In the genomic region with DNA sequence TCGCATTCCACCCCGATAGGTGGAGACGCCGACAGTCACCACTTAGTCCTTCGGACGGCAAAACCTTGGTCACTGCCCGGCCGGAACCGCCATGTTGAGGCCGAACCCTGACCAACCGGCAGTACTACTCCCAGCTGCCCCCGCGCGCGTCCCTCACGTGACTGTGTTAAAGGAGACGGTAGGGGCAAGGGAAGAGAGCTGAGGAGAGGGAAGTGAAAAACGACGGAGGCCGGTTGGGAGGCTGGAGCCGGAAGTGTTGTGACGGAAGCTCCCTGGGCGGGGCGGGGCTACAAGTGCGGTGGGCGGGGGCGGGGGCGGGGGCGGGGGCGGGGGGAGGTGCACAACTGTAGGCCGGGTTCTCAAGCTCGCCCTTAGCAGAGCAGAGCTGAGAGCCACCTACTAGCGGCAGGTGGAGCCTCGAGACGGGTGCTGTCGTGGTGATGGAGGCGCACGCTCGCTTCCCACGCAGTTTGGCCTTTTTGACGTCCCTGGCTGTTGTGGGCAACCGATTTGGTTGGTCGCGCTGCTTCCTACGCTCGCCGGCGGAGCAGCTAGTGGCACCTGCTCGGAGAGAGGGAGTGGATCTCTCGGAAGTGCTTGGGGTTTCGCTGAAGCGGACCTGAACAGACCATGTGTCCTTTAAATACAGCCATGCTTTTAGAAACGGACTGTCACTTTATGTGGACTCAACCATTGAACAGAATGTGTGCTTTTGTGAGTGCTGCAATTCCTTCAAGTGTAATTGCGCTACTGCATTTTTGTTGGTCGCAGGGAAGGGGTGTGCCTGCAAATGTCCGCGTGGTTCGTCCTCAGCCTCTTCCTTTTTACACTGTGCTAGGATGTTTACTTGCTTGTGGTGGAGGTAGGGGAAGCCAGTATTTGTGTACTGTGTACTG, we compare ENCODE assay signal across 1 cellular context.
TF ChIP-seq lines count a peak whose summit lies in the region.

A gene with protein sequence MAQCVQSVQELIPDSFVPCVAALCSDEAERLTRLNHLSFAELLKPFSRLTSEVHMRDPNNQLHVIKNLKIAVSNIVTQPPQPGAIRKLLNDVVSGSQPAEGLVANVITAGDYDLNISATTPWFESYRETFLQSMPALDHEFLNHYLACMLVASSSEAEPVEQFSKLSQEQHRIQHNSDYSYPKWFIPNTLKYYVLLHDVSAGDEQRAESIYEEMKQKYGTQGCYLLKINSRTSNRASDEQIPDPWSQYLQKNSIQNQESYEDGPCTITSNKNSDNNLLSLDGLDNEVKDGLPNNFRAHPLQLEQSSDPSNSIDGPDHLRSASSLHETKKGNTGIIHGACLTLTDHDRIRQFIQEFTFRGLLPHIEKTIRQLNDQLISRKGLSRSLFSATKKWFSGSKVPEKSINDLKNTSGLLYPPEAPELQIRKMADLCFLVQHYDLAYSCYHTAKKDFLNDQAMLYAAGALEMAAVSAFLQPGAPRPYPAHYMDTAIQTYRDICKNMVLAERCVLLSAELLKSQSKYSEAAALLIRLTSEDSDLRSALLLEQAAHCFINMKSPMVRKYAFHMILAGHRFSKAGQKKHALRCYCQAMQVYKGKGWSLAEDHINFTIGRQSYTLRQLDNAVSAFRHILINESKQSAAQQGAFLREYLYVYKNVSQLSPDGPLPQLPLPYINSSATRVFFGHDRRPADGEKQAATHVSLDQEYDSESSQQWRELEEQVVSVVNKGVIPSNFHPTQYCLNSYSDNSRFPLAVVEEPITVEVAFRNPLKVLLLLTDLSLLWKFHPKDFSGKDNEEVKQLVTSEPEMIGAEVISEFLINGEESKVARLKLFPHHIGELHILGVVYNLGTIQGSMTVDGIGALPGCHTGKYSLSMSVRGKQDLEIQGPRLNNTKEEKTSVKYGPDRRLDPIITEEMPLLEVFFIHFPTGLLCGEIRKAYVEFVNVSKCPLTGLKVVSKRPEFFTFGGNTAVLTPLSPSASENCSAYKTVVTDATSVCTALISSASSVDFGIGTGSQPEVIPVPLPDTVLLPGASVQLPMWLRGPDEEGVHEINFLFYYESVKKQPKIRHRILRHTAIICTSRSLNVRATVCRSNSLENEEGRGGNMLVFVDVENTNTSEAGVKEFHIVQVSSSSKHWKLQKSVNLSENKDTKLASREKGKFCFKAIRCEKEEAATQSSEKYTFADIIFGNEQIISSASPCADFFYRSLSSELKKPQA (N-terminal part only) (minus strand): TSS at position 130 of the 896 bp plus-strand sequence. CDS start 364 bp downstream, outside the sequence.

TF ChIP-seq in GM12878, 131 proteins besides CTCF, POLR2A, EP300 and RAD21 (continues in another document):
- TF ChIP-seq, protein P1, sequence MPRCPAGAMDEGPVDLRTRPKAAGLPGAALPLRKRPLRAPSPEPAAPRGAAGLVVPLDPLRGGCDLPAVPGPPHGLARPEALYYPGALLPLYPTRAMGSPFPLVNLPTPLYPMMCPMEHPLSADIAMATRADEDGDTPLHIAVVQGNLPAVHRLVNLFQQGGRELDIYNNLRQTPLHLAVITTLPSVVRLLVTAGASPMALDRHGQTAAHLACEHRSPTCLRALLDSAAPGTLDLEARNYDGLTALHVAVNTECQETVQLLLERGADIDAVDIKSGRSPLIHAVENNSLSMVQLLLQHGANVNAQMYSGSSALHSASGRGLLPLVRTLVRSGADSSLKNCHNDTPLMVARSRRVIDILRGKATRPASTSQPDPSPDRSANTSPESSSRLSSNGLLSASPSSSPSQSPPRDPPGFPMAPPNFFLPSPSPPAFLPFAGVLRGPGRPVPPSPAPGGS (IDR thresholded peaks at IDR 0.05; ENCODE audit: borderline replicate concordance, insufficient read depth, low read depth, low read length, poor library complexity, severe bottlenecking) = peak; percentile 59
- peak; percentile 69 for TF ChIP-seq CREM (IDR thresholded peaks at IDR 0.05; ENCODE audit: low read depth)
- TF ChIP-seq, protein P2, sequence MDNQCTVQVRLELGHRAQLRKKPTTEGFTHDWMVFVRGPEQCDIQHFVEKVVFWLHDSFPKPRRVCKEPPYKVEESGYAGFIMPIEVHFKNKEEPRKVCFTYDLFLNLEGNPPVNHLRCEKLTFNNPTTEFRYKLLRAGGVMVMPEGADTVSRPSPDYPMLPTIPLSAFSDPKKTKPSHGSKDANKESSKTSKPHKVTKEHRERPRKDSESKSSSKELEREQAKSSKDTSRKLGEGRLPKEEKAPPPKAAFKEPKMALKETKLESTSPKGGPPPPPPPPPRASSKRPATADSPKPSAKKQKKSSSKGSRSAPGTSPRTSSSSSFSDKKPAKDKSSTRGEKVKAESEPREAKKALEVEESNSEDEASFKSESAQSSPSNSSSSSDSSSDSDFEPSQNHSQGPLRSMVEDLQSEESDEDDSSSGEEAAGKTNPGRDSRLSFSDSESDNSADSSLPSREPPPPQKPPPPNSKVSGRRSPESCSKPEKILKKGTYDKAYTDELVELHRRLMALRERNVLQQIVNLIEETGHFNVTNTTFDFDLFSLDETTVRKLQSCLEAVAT (IDR thresholded peaks at IDR 0.05) = 0 out of 2 replicates have a peak, but pooled peaks have one; percentile 35
- TF ChIP-seq JUNB (IDR thresholded peaks at IDR 0.05) = no peak
- TF ChIP-seq HCFC1 (IDR thresholded peaks at IDR 0.05; ENCODE audit: low read length) = peak; percentile 68
- peak; percentile 73 for TF ChIP-seq TAF1 (IDR thresholded peaks at IDR 0.05; ENCODE audit: borderline replicate concordance, low read depth, low read length)
- TF ChIP-seq, protein P3, sequence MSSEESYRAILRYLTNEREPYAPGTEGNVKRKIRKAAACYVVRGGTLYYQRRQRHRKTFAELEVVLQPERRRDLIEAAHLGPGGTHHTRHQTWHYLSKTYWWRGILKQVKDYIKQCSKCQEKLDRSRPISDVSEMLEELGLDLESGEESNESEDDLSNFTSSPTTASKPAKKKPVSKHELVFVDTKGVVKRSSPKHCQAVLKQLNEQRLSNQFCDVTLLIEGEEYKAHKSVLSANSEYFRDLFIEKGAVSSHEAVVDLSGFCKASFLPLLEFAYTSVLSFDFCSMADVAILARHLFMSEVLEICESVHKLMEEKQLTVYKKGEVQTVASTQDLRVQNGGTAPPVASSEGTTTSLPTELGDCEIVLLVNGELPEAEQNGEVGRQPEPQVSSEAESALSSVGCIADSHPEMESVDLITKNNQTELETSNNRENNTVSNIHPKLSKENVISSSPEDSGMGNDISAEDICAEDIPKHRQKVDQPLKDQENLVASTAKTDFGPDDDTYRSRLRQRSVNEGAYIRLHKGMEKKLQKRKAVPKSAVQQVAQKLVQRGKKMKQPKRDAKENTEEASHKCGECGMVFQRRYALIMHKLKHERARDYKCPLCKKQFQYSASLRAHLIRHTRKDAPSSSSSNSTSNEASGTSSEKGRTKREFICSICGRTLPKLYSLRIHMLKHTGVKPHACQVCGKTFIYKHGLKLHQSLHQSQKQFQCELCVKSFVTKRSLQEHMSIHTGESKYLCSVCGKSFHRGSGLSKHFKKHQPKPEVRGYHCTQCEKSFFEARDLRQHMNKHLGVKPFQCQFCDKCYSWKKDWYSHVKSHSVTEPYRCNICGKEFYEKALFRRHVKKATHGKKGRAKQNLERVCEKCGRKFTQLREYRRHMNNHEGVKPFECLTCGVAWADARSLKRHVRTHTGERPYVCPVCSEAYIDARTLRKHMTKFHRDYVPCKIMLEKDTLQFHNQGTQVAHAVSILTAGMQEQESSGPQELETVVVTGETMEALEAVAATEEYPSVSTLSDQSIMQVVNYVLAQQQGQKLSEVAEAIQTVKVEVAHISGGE (CRISPR knock-in tag; IDR thresholded peaks at IDR 0.05) = no peak
- no peak for TF ChIP-seq SUPT20H (IDR thresholded peaks at IDR 0.05; ENCODE audit: borderline replicate concordance, control insufficient read depth, low read depth, low read length)
- peak; percentile 91 for TF ChIP-seq TCF12 (IDR thresholded peaks at IDR 0.05; ENCODE audit: low read depth, low read length)
- TF ChIP-seq IRF4 (IDR thresholded peaks at IDR 0.05; ENCODE audit: low read depth, low read length) = peak; percentile 58; the same call in 1 of the 2 replicates
- no peak for TF ChIP-seq ESRRA (IDR thresholded peaks at IDR 0.05; ENCODE audit: low read length)
- peak; percentile 97 for TF ChIP-seq RAD51 (IDR thresholded peaks at IDR 0.05)
- TF ChIP-seq, protein P4, sequence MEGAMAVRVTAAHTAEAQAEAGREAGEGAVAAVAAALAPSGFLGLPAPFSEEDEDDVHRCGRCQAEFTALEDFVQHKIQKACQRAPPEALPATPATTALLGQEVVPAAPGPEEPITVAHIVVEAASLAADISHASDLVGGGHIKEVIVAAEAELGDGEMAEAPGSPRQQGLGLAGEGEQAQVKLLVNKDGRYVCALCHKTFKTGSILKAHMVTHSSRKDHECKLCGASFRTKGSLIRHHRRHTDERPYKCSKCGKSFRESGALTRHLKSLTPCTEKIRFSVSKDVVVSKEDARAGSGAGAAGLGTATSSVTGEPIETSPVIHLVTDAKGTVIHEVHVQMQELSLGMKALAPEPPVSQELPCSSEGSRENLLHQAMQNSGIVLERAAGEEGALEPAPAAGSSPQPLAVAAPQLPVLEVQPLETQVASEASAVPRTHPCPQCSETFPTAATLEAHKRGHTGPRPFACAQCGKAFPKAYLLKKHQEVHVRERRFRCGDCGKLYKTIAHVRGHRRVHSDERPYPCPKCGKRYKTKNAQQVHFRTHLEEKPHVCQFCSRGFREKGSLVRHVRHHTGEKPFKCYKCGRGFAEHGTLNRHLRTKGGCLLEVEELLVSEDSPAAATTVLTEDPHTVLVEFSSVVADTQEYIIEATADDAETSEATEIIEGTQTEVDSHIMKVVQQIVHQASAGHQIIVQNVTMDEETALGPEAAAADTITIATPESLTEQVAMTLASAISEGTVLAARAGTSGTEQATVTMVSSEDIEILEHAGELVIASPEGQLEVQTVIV (IDR thresholded peaks at IDR 0.05; ENCODE audit: borderline replicate concordance, partially characterized antibody) = peak; percentile 43
- TF ChIP-seq POLR2AphosphoS5 (IDR thresholded peaks at IDR 0.05; ENCODE audit: low read length) = peak; percentile 88
- TF ChIP-seq STAT1 (conservative IDR thresholded peaks at IDR 0.05) = peak; percentile 65; the same call in 1 of the 2 replicates
- no peak for TF ChIP-seq ZNF384 (IDR thresholded peaks at IDR 0.05; ENCODE audit: borderline replicate concordance, low read depth, low read length)
- peak; percentile 84 for TF ChIP-seq PML (IDR thresholded peaks at IDR 0.05; ENCODE audit: low read length)
- peak; percentile 74 for TF ChIP-seq GABPA (IDR thresholded peaks at IDR 0.05; ENCODE audit: low read depth)
- TF ChIP-seq RELA (IDR thresholded peaks at IDR 0.05; ENCODE audit: borderline replicate concordance, partially characterized antibody) = peak; percentile 82
- peak; percentile 25 to 89 for TF ChIP-seq EGR1 (IDR thresholded peaks at IDR 0.05; ENCODE audit: borderline replicate concordance in 1 of 2, low read depth in 2 of 2, low read length in 2 of 2)
- TF ChIP-seq RB1 (IDR thresholded peaks at IDR 0.05; ENCODE audit: borderline replicate concordance) = peak; percentile 28; the same call in 1 of the 2 replicates
- no peak; the same call in 1 of the 2 replicates for TF ChIP-seq BMI1 (IDR thresholded peaks at IDR 0.05; ENCODE audit: borderline replicate concordance)
- TF ChIP-seq ATF7 (IDR thresholded peaks at IDR 0.05; ENCODE audit: low read depth) = no peak; the same call in none of the 2 replicates
- TF ChIP-seq SMAD5 (IDR thresholded peaks at IDR 0.05; ENCODE audit: low read depth) = peak; percentile 68; the same call in 1 of the 2 replicates
- TF ChIP-seq, protein P5, sequence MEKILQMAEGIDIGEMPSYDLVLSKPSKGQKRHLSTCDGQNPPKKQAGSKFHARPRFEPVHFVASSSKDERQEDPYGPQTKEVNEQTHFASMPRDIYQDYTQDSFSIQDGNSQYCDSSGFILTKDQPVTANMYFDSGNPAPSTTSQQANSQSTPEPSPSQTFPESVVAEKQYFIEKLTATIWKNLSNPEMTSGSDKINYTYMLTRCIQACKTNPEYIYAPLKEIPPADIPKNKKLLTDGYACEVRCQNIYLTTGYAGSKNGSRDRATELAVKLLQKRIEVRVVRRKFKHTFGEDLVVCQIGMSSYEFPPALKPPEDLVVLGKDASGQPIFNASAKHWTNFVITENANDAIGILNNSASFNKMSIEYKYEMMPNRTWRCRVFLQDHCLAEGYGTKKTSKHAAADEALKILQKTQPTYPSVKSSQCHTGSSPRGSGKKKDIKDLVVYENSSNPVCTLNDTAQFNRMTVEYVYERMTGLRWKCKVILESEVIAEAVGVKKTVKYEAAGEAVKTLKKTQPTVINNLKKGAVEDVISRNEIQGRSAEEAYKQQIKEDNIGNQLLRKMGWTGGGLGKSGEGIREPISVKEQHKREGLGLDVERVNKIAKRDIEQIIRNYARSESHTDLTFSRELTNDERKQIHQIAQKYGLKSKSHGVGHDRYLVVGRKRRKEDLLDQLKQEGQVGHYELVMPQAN (conservative IDR thresholded peaks at IDR 0.05) = peak; percentile 89
- no peak for TF ChIP-seq CBX5 (IDR thresholded peaks at IDR 0.05; ENCODE audit: low read depth)
- TF ChIP-seq GATAD2B (conservative IDR thresholded peaks at IDR 0.05; ENCODE audit: low read depth) = peak; percentile 35; the same call in 1 of the 2 replicates
- peak; percentile 95 to 97 for TF ChIP-seq BHLHE40 (IDR thresholded peaks at IDR 0.05; ENCODE audit: borderline replicate concordance in 1 of 2, low read depth in 2 of 2, low read length in 1 of 2)
- TF ChIP-seq, protein P6, sequence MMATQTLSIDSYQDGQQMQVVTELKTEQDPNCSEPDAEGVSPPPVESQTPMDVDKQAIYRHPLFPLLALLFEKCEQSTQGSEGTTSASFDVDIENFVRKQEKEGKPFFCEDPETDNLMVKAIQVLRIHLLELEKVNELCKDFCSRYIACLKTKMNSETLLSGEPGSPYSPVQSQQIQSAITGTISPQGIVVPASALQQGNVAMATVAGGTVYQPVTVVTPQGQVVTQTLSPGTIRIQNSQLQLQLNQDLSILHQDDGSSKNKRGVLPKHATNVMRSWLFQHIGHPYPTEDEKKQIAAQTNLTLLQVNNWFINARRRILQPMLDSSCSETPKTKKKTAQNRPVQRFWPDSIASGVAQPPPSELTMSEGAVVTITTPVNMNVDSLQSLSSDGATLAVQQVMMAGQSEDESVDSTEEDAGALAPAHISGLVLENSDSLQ (IDR thresholded peaks at IDR 0.05) = peak; percentile 46
- peak; percentile 74; the same call in 1 of the 2 replicates for TF ChIP-seq TCF3 (IDR thresholded peaks at IDR 0.05; ENCODE audit: borderline replicate concordance, insufficient read depth, low read depth, low read length)
- TF ChIP-seq MXI1 (IDR thresholded peaks at IDR 0.05; ENCODE audit: low read depth, low read length) = peak; percentile 82
- TF ChIP-seq TBL1XR1 (IDR thresholded peaks at IDR 0.05; ENCODE audit: low read depth, low read length) = no peak; the same call in 1 of the 2 replicates
- no peak for TF ChIP-seq ZZZ3 (IDR thresholded peaks at IDR 0.05; ENCODE audit: control insufficient read depth, insufficient read length, low read depth)
- TF ChIP-seq SPI1 (IDR thresholded peaks at IDR 0.05; ENCODE audit: borderline replicate concordance, insufficient read depth, low read depth, low read length) = peak; percentile 88
- TF ChIP-seq FOXK2 (IDR thresholded peaks at IDR 0.05) = peak; percentile 46
- TF ChIP-seq NR2C2 (IDR thresholded peaks at IDR 0.05; ENCODE audit: borderline replicate concordance, control insufficient read depth, insufficient read length, low read depth) = no peak
- no peak for TF ChIP-seq PAX8 (IDR thresholded peaks at IDR 0.05)
- peak; percentile 59; the same call in 1 of the 2 replicates for TF ChIP-seq NR2F1 (conservative IDR thresholded peaks at IDR 0.05)
- TF ChIP-seq, protein P7, sequence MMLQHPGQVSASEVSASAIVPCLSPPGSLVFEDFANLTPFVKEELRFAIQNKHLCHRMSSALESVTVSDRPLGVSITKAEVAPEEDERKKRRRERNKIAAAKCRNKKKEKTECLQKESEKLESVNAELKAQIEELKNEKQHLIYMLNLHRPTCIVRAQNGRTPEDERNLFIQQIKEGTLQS (IDR thresholded peaks at IDR 0.05; ENCODE audit: borderline replicate concordance, extremely low read depth, low read depth, low read length) = peak; percentile 92
- peak; percentile 35 for TF ChIP-seq MEF2B (IDR thresholded peaks at IDR 0.05; ENCODE audit: partially characterized antibody, poor library complexity, severe bottlenecking)
- no peak for TF ChIP-seq BRCA1 (IDR thresholded peaks at IDR 0.05; ENCODE audit: low read depth, low read length)
- no peak for TF ChIP-seq ZNF274 (IDR thresholded peaks at IDR 0.05; ENCODE audit: insufficient read depth, insufficient read length)
